In the genomic region with DNA sequence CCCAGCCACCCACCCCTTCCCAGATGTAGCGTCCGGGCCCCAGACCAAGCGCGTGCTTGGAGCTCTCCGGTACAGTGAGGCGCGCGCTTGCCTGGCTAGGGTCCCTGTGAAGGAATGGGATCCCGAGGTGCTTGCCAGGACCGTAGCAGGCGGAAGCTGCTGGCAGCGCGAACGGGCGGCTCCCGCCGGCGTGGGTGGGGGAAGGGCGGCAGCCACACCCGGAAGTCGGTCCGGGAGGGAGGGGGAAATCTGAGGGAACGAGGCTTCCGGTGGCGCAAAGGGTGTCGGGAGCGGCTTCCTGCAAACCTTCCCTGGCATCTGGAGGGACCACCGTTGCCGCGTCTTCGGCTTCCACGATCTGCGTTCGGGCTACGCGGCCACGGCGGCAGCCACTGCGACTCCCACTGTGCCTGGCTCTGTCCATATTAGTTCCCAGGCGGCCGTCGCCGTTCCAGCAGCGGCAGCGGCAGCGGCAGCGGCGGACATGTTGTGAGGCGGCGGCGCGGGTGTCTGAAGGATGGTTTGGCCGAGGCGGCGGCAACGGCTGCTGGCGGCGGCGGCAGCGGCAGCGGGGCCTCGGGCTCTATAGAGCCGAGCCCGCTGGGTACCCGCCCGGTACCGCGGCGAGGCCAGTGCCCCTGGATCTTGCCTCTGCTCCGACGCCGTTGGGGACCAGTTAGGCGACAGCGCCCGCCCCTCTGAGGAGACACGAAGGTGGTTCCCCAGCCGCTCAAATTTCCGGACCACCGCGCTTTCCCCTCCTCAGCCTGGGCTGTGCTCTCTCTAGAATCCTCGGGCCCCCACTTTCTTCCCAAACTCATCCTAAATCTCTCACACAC, we compare ENCODE assay signal across 8 cellular contexts. TPM values are rescaled to one million over a fixed set of nuclear protein-coding genes. Genes with fewer than 3 reads are reported as not detected.
A peak's percentile ranks its signal among the peaks of the same experiment; 100 is the strongest.
DNase-seq lines count a peak whose midpoint lies in the region; ATAC-seq, FAIRE-seq and TF ChIP-seq lines count a peak whose summit lies in the region.

Gene DR1, plus strand, starts transcription at position 275 of the 839 bp plus-strand sequence. CDS start 739 bp downstream, outside the sequence.

- no peaks in the 10 kb centered on the region for H3K9me3 ChIP-seq in small intestine (ENCODE audit: control insufficient read depth, low read depth)

- peaks cover 0 to 2% of the 10 kb centered on the region in 2 donors for H3K4me1 ChIP-seq in small intestine (ENCODE audit: control insufficient read depth in 2 of 2, insufficient read depth in 1 of 2, low read depth in 1 of 2, low read length in 1 of 2)

- peaks cover 24% of the 10 kb centered on the region for H3K4me1 Mint-ChIP-seq in WTC11

- no peaks in the 10 kb centered on the region for H3K9me3 Mint-ChIP-seq in WTC11

- no peaks in the 10 kb centered on the region for H3K27me3 ChIP-seq in bronchial epithelial cell (ENCODE audit: control insufficient read depth, insufficient read depth, low read length)
- H3K27me3 ChIP-seq in small intestine (ENCODE audit: control insufficient read depth in 2 of 2, insufficient read depth in 2 of 2, low read length in 2 of 2) = no peaks in the 10 kb centered on the region

- ATAC-seq in GM18907 (IDR thresholded peaks at IDR 0.05; ENCODE audit: unreplicated experiment) (peak; percentile 79), HG03139 (IDR thresholded peaks at IDR 0.05; ENCODE audit: unreplicated experiment) (peak; percentile 74), WTC11 (peak; percentile 94)

- DNase-seq in AG08395 (ENCODE audit: low spot score) (peak; percentile 96), NCI-H2227 (lab: John Stamatoyannopoulos, UW; ENCODE audit: unreplicated experiment) (peak; percentile 95), WTC11 (ENCODE audit: low spot score) (peak; percentile 93), bronchial epithelial cell (ENCODE audit: low read depth) (peak; percentile 86), iPS-NIHi11 (ENCODE audit: low spot score) (peak; percentile 98), small intestine (peak; percentile 92)

- TF ChIP-seq CTCF in WTC11 (IDR thresholded peaks at IDR 0.05) = no peak
- TF ChIP-seq CTCF in bronchial epithelial cell (IDR thresholded peaks at IDR 0.05; ENCODE audit: insufficient read depth, low read length, severe bottlenecking) = no peak

- H3K27ac Mint-ChIP-seq in WTC11 = peak within 1 kb of the TSS; percentile 96

- WGBS in small intestine, 3 donors = 0 to 1% (median 1%) methylated on average over 78 to 81 of the region's 81 CpGs

- CTCF ChIA-PET in WTC11 (lab: Charles Lee) = interaction anchor here (0.6 to 2.7 kb wide), 4 partner anchors 13 to 89 kb away, joined by 3 to 25 read pairs (median 3); no protein-coding TSS in a partner anchor

- H3K4me3 Mint-ChIP-seq in WTC11 = peak within 1 kb of the TSS; percentile 90

- no peaks in the 10 kb centered on the region for H3K27me3 Mint-ChIP-seq in WTC11 (ENCODE audit: low read depth)

- POLR2A ChIA-PET in WTC11 (lab: Charles Lee) = interaction anchor here (0.6 to 1.6 kb wide), 8 partner anchors 9 to 500 kb away, joined by 3 to 8 read pairs (median 4); partner anchors contain the start of genes DIPK1A and MTF2

- peaks cover 6% of the 10 kb centered on the region; the same call in 1 of the 2 replicates for H3K36me3 Mint-ChIP-seq in WTC11

- H3K4me3 ChIP-seq in bronchial epithelial cell (ENCODE audit: low read depth, low read length) (peak within 1 kb of the TSS; percentile 96), small intestine (ENCODE audit: low read depth in 1 of 2, low read length in 2 of 2) (peak within 1 kb of the TSS; percentile 70 to 92)

- FAIRE-seq in bronchial epithelial cell (lab: Jason Lieb, UNC) = no peak
- FAIRE-seq in small intestine (lab: Jason Lieb, UNC) = no peak

- H3K36me3 ChIP-seq in bronchial epithelial cell (ENCODE audit: control insufficient read depth, insufficient read depth, low read length) = no peaks in the 10 kb centered on the region
- peaks cover 0 to 2% of the 10 kb centered on the region in 2 donors for H3K36me3 ChIP-seq in small intestine (ENCODE audit: control insufficient read depth in 2 of 2, insufficient read depth in 2 of 2, low read length in 2 of 2)

- H3K27ac ChIP-seq in small intestine (ENCODE audit: low read depth in 1 of 2, low read length in 1 of 2) = peak within 1 kb of the TSS; percentile 97 to 99

TF ChIP-seq in WTC11, 78 proteins besides CTCF, POLR2A, EP300 and RAD21 (continues in another document):
- TF ChIP-seq HMGA2 (CRISPR knock-in tag; IDR thresholded peaks at IDR 0.05) (no peak), ZNF232 (CRISPR knock-in tag; IDR thresholded peaks at IDR 0.05) (peak; percentile 95), ZBTB21 (CRISPR knock-in tag; IDR thresholded peaks at IDR 0.05; ENCODE audit: borderline replicate concordance) (peak; percentile 87), ARID4B (CRISPR knock-in tag; IDR thresholded peaks at IDR 0.05; ENCODE audit: borderline replicate concordance) (peak; percentile 89; the same call in 1 of the 2 replicates), ATF1 (CRISPR knock-in tag; IDR thresholded peaks at IDR 0.05) (peak; percentile 76; the same call in 1 of the 2 replicates), ZNF416 (CRISPR knock-in tag; IDR thresholded peaks at IDR 0.05) (no peak), ZNF512 (CRISPR knock-in tag; IDR thresholded peaks at IDR 0.05; ENCODE audit: borderline replicate concordance) (no peak), NR1H2 (CRISPR knock-in tag; IDR thresholded peaks at IDR 0.05) (no peak), USF1 (CRISPR knock-in tag; IDR thresholded peaks at IDR 0.05) (peak; percentile 45), EMX1 (CRISPR knock-in tag; IDR thresholded peaks at IDR 0.05) (no peak), CREM (CRISPR knock-in tag; IDR thresholded peaks at IDR 0.05) (peak; percentile 78)
- TF ChIP-seq, protein P1, sequence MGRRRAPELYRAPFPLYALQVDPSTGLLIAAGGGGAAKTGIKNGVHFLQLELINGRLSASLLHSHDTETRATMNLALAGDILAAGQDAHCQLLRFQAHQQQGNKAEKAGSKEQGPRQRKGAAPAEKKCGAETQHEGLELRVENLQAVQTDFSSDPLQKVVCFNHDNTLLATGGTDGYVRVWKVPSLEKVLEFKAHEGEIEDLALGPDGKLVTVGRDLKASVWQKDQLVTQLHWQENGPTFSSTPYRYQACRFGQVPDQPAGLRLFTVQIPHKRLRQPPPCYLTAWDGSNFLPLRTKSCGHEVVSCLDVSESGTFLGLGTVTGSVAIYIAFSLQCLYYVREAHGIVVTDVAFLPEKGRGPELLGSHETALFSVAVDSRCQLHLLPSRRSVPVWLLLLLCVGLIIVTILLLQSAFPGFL (CRISPR knock-in tag; IDR thresholded peaks at IDR 0.05; ENCODE audit: borderline replicate concordance) = no peak

RNA-seq across cellular contexts. Expression of gene DR1, which starts in this region (rescaled TPM):
- total RNA-seq in WTC11 (2021) (57.1 to 62.8 TPM (median 59.7 TPM) in 3 replicates), bronchial epithelial cell (52.4 and 64.8 TPM in 2 replicates)
- polyA plus RNA-seq in small intestine = 10 to 100 TPM; 10.3 to 16.8 (median 15.1) TPM

Comparison
In these comparisons a context has a peak if more than half of its experiments do, and no peak if none do; other contexts are left out.
1. Peak in every context shown above with its lines: DNase-seq, ATAC-seq, H3K4me3 ChIP-seq and H3K27ac ChIP-seq.